In genomic region chr22:18954333-18954732, GRCh38 we compare ENCODE assay signal across 8 cellular contexts. TPM values are rescaled to one million over a fixed set of nuclear protein-coding genes. Genes with fewer than 3 reads are reported as not detected.
A peak's percentile ranks its signal among the peaks of the same experiment; 100 is the strongest.
DNase-seq lines count a peak whose midpoint lies in the region; ATAC-seq and TF ChIP-seq lines count a peak whose summit lies in the region.

No MANE protein-coding gene starts in this region.

- peak; percentile 78 for TF ChIP-seq CTCF in Calu3 (IDR thresholded peaks at IDR 0.05; ENCODE audit: unreplicated experiment)
- peak; percentile 63 to 90 (median 74) for TF ChIP-seq CTCF in heart left ventricle (IDR thresholded peaks at IDR 0.05)

- no peaks in the 10 kb centered on the region for H3K9me3 ChIP-seq in heart left ventricle

- H3K4me3 Mint-ChIP-seq in Calu3 (ENCODE audit: low read depth, unreplicated experiment), result no peak overlapping the region

- no peaks in the 10 kb centered on the region for H3K36me3 ChIP-seq in heart left ventricle

- ATAC-seq in heart left ventricle (peak; percentile 63 to 85 (median 83)), HG02759 (IDR thresholded peaks at IDR 0.05; ENCODE audit: unreplicated experiment) (no peak)

- H3K9me3 Mint-ChIP-seq in Calu3 (ENCODE audit: low read depth, unreplicated experiment), result no peaks in the 10 kb centered on the region

- peaks cover 13% of the 10 kb centered on the region for H3K4me1 Mint-ChIP-seq in Calu3 (ENCODE audit: low read depth, unreplicated experiment)

- BruUV-seq in Calu3 (replicated peaks; lab: Mats Ljungman, UMichigan), result no TSS peak

- 0 to 3% (median 1%) methylated on average over 7 to 10 of the region's 10 CpGs for WGBS in heart left ventricle, 4 donors

- H3K27ac Mint-ChIP-seq in Calu3 (ENCODE audit: unreplicated experiment), result no peak overlapping the region

- no peak overlapping the region for H3K4me3 ChIP-seq in heart left ventricle

- H3K27me3 Mint-ChIP-seq in Calu3 (ENCODE audit: unreplicated experiment), result peaks cover 41% of the 10 kb centered on the region

- CTCF ChIA-PET in Calu3 (lab: Charles Lee), result no interaction called here

- H3K27me3 ChIP-seq in heart left ventricle, result peaks cover 0 to 14% (median 0%) of the 10 kb centered on the region in 9 donors

- no peaks in the 10 kb centered on the region for H3K36me3 Mint-ChIP-seq in Calu3 (ENCODE audit: insufficient read depth, unreplicated experiment)

- no peak overlapping the region for H3K27ac ChIP-seq in heart left ventricle

- H3K4me1 ChIP-seq in heart left ventricle, result no peaks in the 10 kb centered on the region

- TF ChIP-seq POLR2A in heart left ventricle (IDR thresholded peaks at IDR 0.05), result no peak

- DNase-seq in Calu3 (peak; percentile 81), HK-2 (ENCODE audit: unreplicated experiment) (peak; percentile 74), SKM-1 (lab: John Stamatoyannopoulos, UW; ENCODE audit: unreplicated experiment) (peak; percentile 20), heart left ventricle (peak; percentile 51 to 86 (median 62)), renal cortical epithelial cell (ENCODE audit: low read depth) (peak; percentile 2), NCI-H2107 treated with DMSO at 0.1 percent for 48 hours (lab: John Stamatoyannopoulos, UW; ENCODE audit: unreplicated experiment) (no peak)
- DNase-seq in activated naive CD8-positive, alpha-beta T cell treated with anti-CD3 and anti-CD28 coated beads, Interleukin-2, amount 50 U/mL, for 16 hours (ENCODE audit: low read depth, low spot score), result peak; percentile 32

- intact Hi-C loops in Calu3 (cut with micrococcal nuclease; ENCODE audit: unreplicated experiment), result no loop called here
- intact Hi-C loops in heart left ventricle (cut with DNase I), result loop anchor here in 2 of 10 donors (1.0 to 10.0 kb wide), 2 partner anchors 520 to 676 kb away; partner anchors contain the start of genes CDC45 (in 1 of the 2) and UFD1 (in 1 of the 2)

RNA-seq across cellular contexts. Expression of gene PRODH, which starts 18.2 kb away (rescaled TPM):
- total RNA-seq in Calu3 (2022), result 1.5 and 2.7 TPM in 2 replicates
- total RNA-seq in heart left ventricle, result 10 to 100 TPM in 2 of 9 donors, 1 to 10 TPM in 7; 3.3 to 25.0 (median 7.5) TPM
- 10 to 100 TPM in 1 of 2 donors, 1 to 10 TPM in 1; 4.2 to 11.0 TPM for polyA plus RNA-seq in heart left ventricle
- total RNA-seq in renal cortical epithelial cell, result 1.9 and 4.3 TPM in 2 replicates

RNA-seq across cellular contexts. Expression of gene DGCR6, which starts 48.2 kb away (rescaled TPM):
- total RNA-seq in Calu3 (2022) (3.1 and 3.2 TPM in 2 replicates), heart left ventricle (10 to 100 TPM in 4 of 9 donors, 1 to 10 TPM in 5; 6.4 to 47.0 (median 8.2) TPM), renal cortical epithelial cell (0.40 and 1.6 TPM in 2 replicates)
- 1 to 10 TPM; 3.5 to 7.7 TPM for polyA plus RNA-seq in heart left ventricle
